24 cellular contexts compared by ENCODE assay signal in genomic region chr12:108605690-108606406, GRCh38. TPM values are rescaled to one million over a fixed set of nuclear protein-coding genes. Genes with fewer than 3 reads are reported as not detected.
DNase-seq lines count a peak whose midpoint lies in the region; ATAC-seq, FAIRE-seq and TF ChIP-seq lines count a peak whose summit lies in the region.
"Had no signal": no experiment of that assay in that cellular context is flagged by ENCODE, and none has a peak within 500 bp of the region (broad histone marks: within the 10 kb centered on the region; RNA-seq: fewer than 3 reads in every experiment).

No MANE protein-coding gene starts in this region.

- TF ChIP-seq POLR2A in GM12878 (IDR thresholded peaks at IDR 0.05; ENCODE audit: low read depth, low read length), result no peak

- H2BK15ac ChIP-seq in neuronal stem cell (ENCODE audit: low read length), result no peak overlapping the region

- H3K4me3 Mint-ChIP-seq in activated CD4-positive, alpha-beta T cell treated with anti-CD3 and anti-CD28 coated beads for 36 hours, result peak overlapping the region; percentile 38
- H3K4me3 Mint-ChIP-seq: activated naive CD8-positive, alpha-beta T cell; brain had no signal

- no peak overlapping the region for H3K4ac ChIP-seq in neuronal stem cell (ENCODE audit: low read length)

- WGBS in GM12878 (ENCODE audit: insufficient coverage, insufficient replicate concordance, low lambda C conversion rate, missing lambda C conversion rate), result 42% methylated on average over 4 of the region's 4 CpGs
- WGBS in neuronal stem cell (ENCODE audit: extremely low coverage in 2 of 2, insufficient read length in 2 of 2, insufficient replicate concordance in 1 of 2), 2 donors, result 100% methylated on average over 1 of the region's 4 CpGs; no CpG with 5 or more reads in 1 of the 2 donors

- DNase-seq in activated CD4-positive, alpha-beta T cell treated with anti-CD3 and anti-CD28 coated beads for 36 hours, result no peak
- DNase-seq in activated CD4-positive, alpha-beta T cell treated with anti-CD3 and anti-CD28 coated beads for 4 hours, result no peak
- DNase-seq in HTR-8/SVneo (ENCODE audit: insufficient read length, low spot score) (no peak), GM12878 (ENCODE audit: low read depth, low spot score) (no peak), neuronal stem cell (ENCODE audit: low spot score) (no peak), COLO829 (ENCODE audit: low spot score) (no peak)
- DNase-seq: 8988T; activated CD4-positive, CD25-positive, alpha-beta regulatory T cell treated with anti-CD3 and anti-CD28 coated beads, Interleukin-2, amount 50 U/mL, for 72 hours; islet precursor cell; KG1; lower lobe of right lung; NCI-H2029 treated with DMSO at 0.1 percent for 48 hours; sigmoid colon had no signal

- in situ Hi-C loops in GM12878 (cut with MboI), result no loop called here

- H3K9me3 Mint-ChIP-seq in activated CD4-positive, alpha-beta T cell treated with anti-CD3 and anti-CD28 coated beads for 36 hours (ENCODE audit: low read depth), result no peaks in the 10 kb centered on the region

- peak overlapping the region; percentile 68 for H3K18ac ChIP-seq in neuronal stem cell (ENCODE audit: low read length)

- H3K27me3 Mint-ChIP-seq in activated CD4-positive, alpha-beta T cell treated with anti-CD3 and anti-CD28 coated beads for 36 hours, result no peaks in the 10 kb centered on the region
- H3K27me3 Mint-ChIP-seq: activated naive CD8-positive, alpha-beta T cell had no signal

- no peak overlapping the region for H2BK5ac ChIP-seq in neuronal stem cell (ENCODE audit: low read length)

- H4K20me1 ChIP-seq in GM12878 (ENCODE audit: control insufficient read depth, insufficient read depth), result no peaks in the 10 kb centered on the region

- no peak overlapping the region for H3K14ac ChIP-seq in neuronal stem cell (ENCODE audit: low read length)

- H3K4me1 ChIP-seq in GM12878 (ENCODE audit: control insufficient read depth, insufficient read depth, low read length), result peaks cover 13% of the 10 kb centered on the region
- H3K4me1 ChIP-seq in neuronal stem cell (ENCODE audit: control insufficient read depth in 2 of 2, insufficient read depth in 1 of 2, low read depth in 1 of 2, low read length in 2 of 2), result peaks cover 5 to 6% of the 10 kb centered on the region in 2 donors

- no peak for TF ChIP-seq CTCF in GM12878 (IDR thresholded peaks at IDR 0.05 in 2 of 3, conservative IDR thresholded peaks at IDR 0.05 in 1 of 3; ENCODE audit: control insufficient read depth in 2 of 3, extremely low read depth in 1 of 3, insufficient read depth in 1 of 3, low read depth in 3 of 3, low read length in 3 of 3)

- H3K79me2 ChIP-seq in GM12878 (ENCODE audit: control insufficient read depth, insufficient read depth, low read length), result no peaks in the 10 kb centered on the region
- H3K79me2 ChIP-seq: parathyroid adenoma had no signal

- H2AK5ac ChIP-seq in neuronal stem cell (ENCODE audit: low read depth, low read length), result no peak overlapping the region

- H3K36me3 ChIP-seq in GM12878 (ENCODE audit: control insufficient read depth in 2 of 2, insufficient read depth in 2 of 2, low read length in 1 of 2), result no peaks in the 10 kb centered on the region
- H3K36me3 ChIP-seq in neuronal stem cell (replicated peaks in 1 of 2; ENCODE audit: control insufficient read depth in 2 of 2, insufficient read depth in 2 of 2, low read length in 2 of 2), result no peaks in the 10 kb centered on the region
- H3K36me3 ChIP-seq: lower lobe of right lung, sigmoid colon had no signal

- CTCF ChIA-PET in activated CD4-positive, alpha-beta T cell treated with anti-CD3 and anti-CD28 coated beads for 36 hours (lab: Charles Lee), result no interaction called here
- CTCF ChIA-PET in GM12878 (lab: Yijun Ruan, JAX), result no interaction called here

- no peaks in the 10 kb centered on the region for H3K36me3 Mint-ChIP-seq in activated CD4-positive, alpha-beta T cell treated with anti-CD3 and anti-CD28 coated beads for 36 hours (ENCODE audit: low read depth)
- H3K36me3 Mint-ChIP-seq: activated naive CD8-positive, alpha-beta T cell; brain had no signal

- H3K27ac Mint-ChIP-seq in activated CD4-positive, alpha-beta T cell treated with anti-CD3 and anti-CD28 coated beads for 36 hours, result no peak overlapping the region
- H3K27ac Mint-ChIP-seq: activated naive CD8-positive, alpha-beta T cell had no signal

- no TSS peak for BruUV-seq in GM12878 (replicated peaks; lab: Mats Ljungman, UMichigan)

- no peak overlapping the region for H3K4me2 ChIP-seq in GM12878 (ENCODE audit: control insufficient read depth, insufficient read depth)
- no peak overlapping the region for H3K4me2 ChIP-seq in neuronal stem cell (ENCODE audit: insufficient read depth, low read length, poor library complexity, severe bottlenecking)

- SMC1A ChIA-PET in GM12878 (lab: Charles Lee; ENCODE audit: uncharacterized antibody, unreplicated experiment), result interaction anchor here (0.6 kb wide), 1 partner anchor 975 kb away, joined by 3 read pairs; no protein-coding TSS in a partner anchor

- H3K4me3 ChIP-seq in GM12878 (no peak overlapping the region), neuronal stem cell (ENCODE audit: low read length in 2 of 2) (peak overlapping the region in 1 of 2 donors; percentile 58)
- H3K4me3 ChIP-seq: coronary artery, lower lobe of right lung, sigmoid colon had no signal

- POLR2A ChIA-PET in activated CD4-positive, alpha-beta T cell treated with anti-CD3 and anti-CD28 coated beads for 36 hours (lab: Charles Lee), result no interaction called here
- POLR2A ChIA-PET in GM12878 (lab: Charles Lee), result no interaction called here

- no peaks in the 10 kb centered on the region for H3K79me1 ChIP-seq in neuronal stem cell (ENCODE audit: low read depth, low read length)

- H3K9me3 ChIP-seq in GM12878 (replicated peaks; ENCODE audit: control insufficient read depth, insufficient read depth, low read length) (no peaks in the 10 kb centered on the region), neuronal stem cell (replicated peaks in 1 of 2; ENCODE audit: control insufficient read depth in 2 of 2, insufficient read depth in 1 of 2, low read depth in 1 of 2, low read length in 2 of 2) (peaks cover 0 to 4% of the 10 kb centered on the region in 2 donors)
- H3K9me3 ChIP-seq: lower lobe of right lung, sigmoid colon had no signal

- H4K91ac ChIP-seq in neuronal stem cell (ENCODE audit: low read depth, low read length, poor library complexity), result no peak overlapping the region

- H3K4me1 Mint-ChIP-seq in activated CD4-positive, alpha-beta T cell treated with anti-CD3 and anti-CD28 coated beads for 36 hours, result no peaks in the 10 kb centered on the region

- RAD21 ChIA-PET in GM12878 (lab: Charles Lee; ENCODE audit: unreplicated experiment), result no interaction called here

- no peak for TF ChIP-seq EP300 in GM12878 (IDR thresholded peaks at IDR 0.05; ENCODE audit: borderline replicate concordance in 1 of 2, control insufficient read depth in 1 of 2, low read depth in 2 of 2, low read length in 2 of 2)

- TF ChIP-seq RAD21 in GM12878 (IDR thresholded peaks at IDR 0.05; ENCODE audit: insufficient read depth, low read depth, low read length), result no peak

- H2BK12ac ChIP-seq in neuronal stem cell (ENCODE audit: low read length), result no peak overlapping the region

- FAIRE-seq in HTR-8/SVneo (lab: Jason Lieb, UNC), result peak; percentile 64
- FAIRE-seq in GM12878 (lab: Jason Lieb, UNC), result no peak
- FAIRE-seq: endometrium, H54 had no signal

- H2AFZ ChIP-seq in GM12878 (ENCODE audit: control insufficient read depth, low read depth, low read length) (no peak overlapping the region), neuronal stem cell (ENCODE audit: low read length) (no peak overlapping the region)
- H2AFZ ChIP-seq: parathyroid adenoma had no signal

- no peak for ATAC-seq in activated CD4-positive, alpha-beta T cell treated with anti-CD3 and anti-CD28 coated beads for 36 hours
- ATAC-seq in GM12878 (no peak), HG03108 (IDR thresholded peaks at IDR 0.05; ENCODE audit: unreplicated experiment) (no peak), HG03521 (IDR thresholded peaks at IDR 0.05; ENCODE audit: unreplicated experiment) (no peak)
- ATAC-seq: lower lobe of right lung, Panc1 had no signal

- H2BK120ac ChIP-seq in neuronal stem cell (ENCODE audit: low read depth, low read length), result no peak overlapping the region

- no peak overlapping the region for H3K23ac ChIP-seq in neuronal stem cell (ENCODE audit: low read depth, low read length, poor library complexity)

- H3K9ac ChIP-seq in GM12878 (ENCODE audit: control insufficient read depth, insufficient read depth, low read length) (no peak overlapping the region), neuronal stem cell (ENCODE audit: low read depth, low read length, poor library complexity) (no peak overlapping the region)
- H3K9ac ChIP-seq: parathyroid adenoma had no signal

- H3K27ac ChIP-seq in GM12878 (ENCODE audit: control insufficient read depth, insufficient read depth) (no peak overlapping the region), neuronal stem cell (replicated peaks; ENCODE audit: low read length) (no peak overlapping the region)
- H3K27ac ChIP-seq: coronary artery, lower lobe of right lung, parathyroid adenoma, sigmoid colon had no signal

- no peak overlapping the region for H4K8ac ChIP-seq in neuronal stem cell (ENCODE audit: low read depth, low read length)

- intact Hi-C loops in activated CD4-positive, alpha-beta T cell treated with anti-CD3 and anti-CD28 coated beads for 36 hours (cut with DNase I, micrococcal nuclease), result no loop called here
- intact Hi-C loops in GM12878 (cut with micrococcal nuclease; ENCODE audit: unreplicated experiment), result no loop called here

- no peaks in the 10 kb centered on the region for H3K27me3 ChIP-seq in GM12878 (replicated peaks in 1 of 2; ENCODE audit: control insufficient read depth in 2 of 2, insufficient read depth in 2 of 2, low read length in 1 of 2)
- peaks cover 0 to 15% (median 0%) of the 10 kb centered on the region in 3 experiments for H3K27me3 ChIP-seq in neuronal stem cell (ENCODE audit: control insufficient read depth in 3 of 3, insufficient read depth in 3 of 3, low read depth in 1 of 3, low read length in 3 of 3)
- H3K27me3 ChIP-seq: sigmoid colon had no signal

RNA-seq across cellular contexts. Expression of gene TMEM119, which starts 8.0 kb away (rescaled TPM):
- total RNA-seq in activated CD4-positive, alpha-beta T cell treated with anti-CD3 and anti-CD28 coated beads for 36 hours, result under 1 TPM; 0.21 to 0.28 TPM
- total RNA-seq in GM12878 (2013; cell fraction: nucleolus; rRNA removed), result 0.27 TPM in 1 of 2 replicates, not detected in the other
- 0.05 and 0.11 TPM in 2 replicates for total RNA-seq in GM12878 (2014; rRNA removed)
- not detected in 2 replicates for total RNA-seq in GM12878 (2014; rRNA removed; fragmentation: Illumina TruSeq; extraction: Trizol)
- 0.44 TPM in 1 of 2 replicates, not detected in the other for total RNA-seq in GM12878 (2021)
- polyA plus RNA-seq in GM12878 (2011; ENCODE audit: low read depth), result 0.22 TPM
- polyA plus RNA-seq in GM12878 (2011; rRNA removed), result 0.23 and 0.29 TPM in 2 replicates
- polyA plus RNA-seq in GM12878 (2011; cell fraction: cytosol; rRNA removed), result 0.19 and 0.35 TPM in 2 replicates
- polyA plus RNA-seq in GM12878 (2011; cell fraction: nucleus; rRNA removed), result 0.59 and 0.67 TPM in 2 replicates
- 0.12 and 0.53 TPM in 2 replicates for polyA plus RNA-seq in GM12878 (2012)
- not detected in 2 replicates for polyA plus RNA-seq in GM12878 (2014; fragmentation: Illumina TruSeq; extraction: Trizol)
- not detected for polyA plus RNA-seq in GM12878 (2014; fragmentation: Nextera tagmentation; extraction: Ambion mirVana)
- 0.08 TPM in 1 of 2 replicates, not detected in the other for polyA plus RNA-seq in GM12878 (2014; rRNA removed)
- polyA plus RNA-seq in GM12878 (2016; fragmentation: Nextera tagmentation; extraction: Ambion mirVana), result under 1 TPM; 0.15 to 0.19 TPM
- polyA minus RNA-seq in GM12878 (2011; rRNA and poly(A)+ RNA removed), result 0.41 and 0.51 TPM in 2 replicates
- not detected in 2 replicates for polyA minus RNA-seq in GM12878 (2011; cell fraction: cytosol; rRNA and poly(A)+ RNA removed)
- polyA minus RNA-seq in GM12878 (2011; cell fraction: nucleus; rRNA and poly(A)+ RNA removed), result 0.12 and 0.48 TPM in 2 replicates
- polyA plus RNA-seq in neuronal stem cell (2013, experiment 1 of 2), result 0.68 TPM
- polyA plus RNA-seq in neuronal stem cell (2013, experiment 2 of 2), result 0.73 TPM
- total RNA-seq: NCI-H460, SK-MEL-5 had no signal

RNA-seq across cellular contexts. Expression of gene SELPLG, which starts 27.8 kb away (rescaled TPM):
- total RNA-seq in activated CD4-positive, alpha-beta T cell treated with anti-CD3 and anti-CD28 coated beads for 36 hours, result 10 to 100 TPM; 31.0 to 36.9 TPM
- total RNA-seq in GM12878 (2013; cell fraction: nucleolus; rRNA removed), result 102 and 112 TPM in 2 replicates
- total RNA-seq in GM12878 (2014; rRNA removed) (31.4 and 31.5 TPM in 2 replicates), GM12878 (2014; rRNA removed; fragmentation: Illumina TruSeq; extraction: Trizol) (15.2 and 17.0 TPM in 2 replicates), GM12878 (2021) (20.7 and 21.0 TPM in 2 replicates)
- polyA plus RNA-seq in GM12878 (2011; ENCODE audit: low read depth), result 24.8 TPM
- polyA plus RNA-seq in GM12878 (2011; rRNA removed) (10.6 and 24.1 TPM in 2 replicates), GM12878 (2014; fragmentation: Illumina TruSeq; extraction: Trizol) (8.7 and 25.8 TPM in 2 replicates), GM12878 (2014; fragmentation: Nextera tagmentation; extraction: Ambion mirVana) (1 to 10 TPM; 3.2 to 5.3 TPM), GM12878 (2014; rRNA removed) (32.3 and 33.3 TPM in 2 replicates), GM12878 (2016; fragmentation: Nextera tagmentation; extraction: Ambion mirVana) (10 to 100 TPM; 23.6 to 29.5 TPM)
- polyA plus RNA-seq in GM12878 (2011; cell fraction: cytosol; rRNA removed), result 39.6 and 46.7 TPM in 2 replicates
- polyA plus RNA-seq in GM12878 (2011; cell fraction: nucleus; rRNA removed), result 17.9 and 23.7 TPM in 2 replicates
- polyA plus RNA-seq in GM12878 (2012), result 44.5 and 45.4 TPM in 2 replicates
- 19.2 and 29.2 TPM in 2 replicates for polyA minus RNA-seq in GM12878 (2011; rRNA and poly(A)+ RNA removed)
- 4.7 and 6.8 TPM in 2 replicates for polyA minus RNA-seq in GM12878 (2011; cell fraction: cytosol; rRNA and poly(A)+ RNA removed)
- polyA minus RNA-seq in GM12878 (2011; cell fraction: nucleus; rRNA and poly(A)+ RNA removed), result 4.2 and 6.7 TPM in 2 replicates
- polyA plus RNA-seq in neuronal stem cell (2013, experiment 1 of 2), result 0.11 TPM
- 0.15 TPM for polyA plus RNA-seq in neuronal stem cell (2013, experiment 2 of 2)
- total RNA-seq: NCI-H460 had no signal

RNA-seq across cellular contexts. Expression of gene ISCU, which starts 43.5 kb away (rescaled TPM):
- total RNA-seq in activated CD4-positive, alpha-beta T cell treated with anti-CD3 and anti-CD28 coated beads for 36 hours, result 10 to 100 TPM; 67.3 to 83.8 TPM
- 104 and 106 TPM in 2 replicates for total RNA-seq in GM12878 (2013; cell fraction: nucleolus; rRNA removed)
- total RNA-seq in GM12878 (2014; rRNA removed), result 177 and 189 TPM in 2 replicates
- 109 and 113 TPM in 2 replicates for total RNA-seq in GM12878 (2014; rRNA removed; fragmentation: Illumina TruSeq; extraction: Trizol)
- total RNA-seq in GM12878 (2021), result 102 and 108 TPM in 2 replicates
- 160 TPM for polyA plus RNA-seq in GM12878 (2011; ENCODE audit: low read depth)
- polyA plus RNA-seq in GM12878 (2011; rRNA removed), result 247 and 284 TPM in 2 replicates
- polyA plus RNA-seq in GM12878 (2011; cell fraction: cytosol; rRNA removed), result 166 and 191 TPM in 2 replicates
- polyA plus RNA-seq in GM12878 (2011; cell fraction: nucleus; rRNA removed), result 213 and 333 TPM in 2 replicates
- 148 and 150 TPM in 2 replicates for polyA plus RNA-seq in GM12878 (2012)
- 122 and 127 TPM in 2 replicates for polyA plus RNA-seq in GM12878 (2014; fragmentation: Illumina TruSeq; extraction: Trizol)
- polyA plus RNA-seq in GM12878 (2014; fragmentation: Nextera tagmentation; extraction: Ambion mirVana), result 10 to 100 TPM; 32.8 to 66.1 TPM
- 132 and 135 TPM in 2 replicates for polyA plus RNA-seq in GM12878 (2014; rRNA removed)
- polyA plus RNA-seq in GM12878 (2016; fragmentation: Nextera tagmentation; extraction: Ambion mirVana), result 100 to 1,000 TPM; 248 to 260 TPM
- polyA minus RNA-seq in GM12878 (2011; rRNA and poly(A)+ RNA removed), result 128 and 131 TPM in 2 replicates
- polyA minus RNA-seq in GM12878 (2011; cell fraction: cytosol; rRNA and poly(A)+ RNA removed), result 38.4 and 44.5 TPM in 2 replicates
- polyA minus RNA-seq in GM12878 (2011; cell fraction: nucleus; rRNA and poly(A)+ RNA removed), result 87.0 and 88.1 TPM in 2 replicates
- polyA plus RNA-seq in neuronal stem cell (2013, experiment 1 of 2), result 94.0 TPM
- 89.8 TPM for polyA plus RNA-seq in neuronal stem cell (2013, experiment 2 of 2)

RNA-seq across cellular contexts. Expression of gene SART3, which starts 44.9 kb away (rescaled TPM):
- total RNA-seq in activated CD4-positive, alpha-beta T cell treated with anti-CD3 and anti-CD28 coated beads for 36 hours, result 10 to 100 TPM; 69.3 to 87.1 TPM
- total RNA-seq in GM12878 (2013; cell fraction: nucleolus; rRNA removed), result 313 and 332 TPM in 2 replicates
- total RNA-seq in GM12878 (2014; rRNA removed), result 157 and 179 TPM in 2 replicates
- 80.8 and 82.6 TPM in 2 replicates for total RNA-seq in GM12878 (2014; rRNA removed; fragmentation: Illumina TruSeq; extraction: Trizol)
- 70.2 and 70.8 TPM in 2 replicates for total RNA-seq in GM12878 (2021)
- polyA plus RNA-seq in GM12878 (2011; ENCODE audit: low read depth), result 47.8 TPM
- 49.7 and 53.7 TPM in 2 replicates for polyA plus RNA-seq in GM12878 (2011; rRNA removed)
- polyA plus RNA-seq in GM12878 (2011; cell fraction: cytosol; rRNA removed), result 34.6 and 39.2 TPM in 2 replicates
- polyA plus RNA-seq in GM12878 (2011; cell fraction: nucleus; rRNA removed), result 112 and 140 TPM in 2 replicates
- polyA plus RNA-seq in GM12878 (2012), result 51.0 and 51.2 TPM in 2 replicates
- polyA plus RNA-seq in GM12878 (2014; fragmentation: Illumina TruSeq; extraction: Trizol), result 49.3 and 52.8 TPM in 2 replicates
- 10 to 100 TPM in 1 of 2 experiments, 1 to 10 TPM in 1; 8.8 to 16.1 TPM for polyA plus RNA-seq in GM12878 (2014; fragmentation: Nextera tagmentation; extraction: Ambion mirVana)
- polyA plus RNA-seq in GM12878 (2014; rRNA removed), result 59.5 and 83.2 TPM in 2 replicates
- 10 to 100 TPM; 51.1 to 56.2 TPM for polyA plus RNA-seq in GM12878 (2016; fragmentation: Nextera tagmentation; extraction: Ambion mirVana)
- polyA minus RNA-seq in GM12878 (2011; rRNA and poly(A)+ RNA removed), result 82.6 and 88.4 TPM in 2 replicates
- 23.0 and 24.8 TPM in 2 replicates for polyA minus RNA-seq in GM12878 (2011; cell fraction: cytosol; rRNA and poly(A)+ RNA removed)
- 166 and 282 TPM in 2 replicates for polyA minus RNA-seq in GM12878 (2011; cell fraction: nucleus; rRNA and poly(A)+ RNA removed)
- polyA plus RNA-seq in neuronal stem cell (2013, experiment 1 of 2), result 39.6 TPM
- polyA plus RNA-seq in neuronal stem cell (2013, experiment 2 of 2), result 37.7 TPM
